18 cellular contexts compared by ENCODE assay signal in the genomic region with DNA sequence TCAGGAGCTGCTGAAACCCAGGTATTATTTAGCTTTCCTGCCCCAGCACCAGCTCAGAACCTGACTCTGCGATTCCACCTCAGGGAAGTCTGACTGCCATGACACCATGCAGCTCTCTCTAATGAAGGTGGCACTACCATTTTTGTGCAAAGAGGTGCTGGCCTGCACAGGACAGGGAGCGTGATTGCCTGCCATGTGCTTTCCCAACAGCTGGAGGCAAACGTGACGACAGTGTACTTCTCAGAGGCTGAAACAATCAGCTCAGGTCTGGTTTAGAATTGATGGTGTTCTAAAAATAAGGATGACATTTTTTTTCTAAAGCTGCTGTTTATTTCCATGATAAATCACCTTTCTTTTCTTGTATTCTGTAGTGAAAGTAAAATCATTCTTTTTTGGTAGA.
"Had no signal": no experiment of that assay in that cellular context is flagged by ENCODE, and none has a peak within 500 bp of the region (broad histone marks: within the 10 kb centered on the region; RNA-seq: fewer than 3 reads in every experiment).

No MANE protein-coding gene starts in this region.

- H3K9me3 ChIP-seq: esophagus squamous epithelium, suprapubic skin, tibial artery had no signal

- H3K27ac Mint-ChIP-seq: endodermal cell, neural progenitor cell had no signal

- H3K36me3 ChIP-seq: brain microvascular endothelial cell, neural progenitor cell had no signal

- ATAC-seq: left lobe of liver, natural killer cell had no signal

- H3K9me3 Mint-ChIP-seq: activated naive CD8-positive, alpha-beta T cell treated with anti-CD3 and anti-CD28 coated beads, Interleukin-2, amount 10 ng/mL, durations not matched to agents 7 days and 5 days; endodermal cell; natural killer cell; neural progenitor cell had no signal

- H3K4me3 ChIP-seq: esophagus squamous epithelium, hepatocyte, lung, neural progenitor cell, suprapubic skin, tibial artery had no signal

- H3K36me3 Mint-ChIP-seq: activated naive CD8-positive, alpha-beta T cell treated with anti-CD3 and anti-CD28 coated beads, Interleukin-2, amount 10 ng/mL, durations not matched to agents 7 days and 5 days; natural killer cell; neural progenitor cell had no signal

- H3K27me3 ChIP-seq: brain microvascular endothelial cell, esophagus squamous epithelium, hepatocyte, neural progenitor cell, suprapubic skin, tibial artery had no signal

- H3K4me3 Mint-ChIP-seq: endodermal cell, natural killer cell, neural progenitor cell had no signal

- DNase-seq: activated CD4-positive, alpha-beta T cell treated with anti-CD3 and anti-CD28 coated beads for 1 hour; activated CD8-positive, alpha-beta memory T cell treated with anti-CD3 and anti-CD28 coated beads for 24 hours; activated effector memory CD4-positive, alpha-beta T cell treated with Interleukin-2 at 50 U/mL for 16 hours; activated naive CD4-positive, alpha-beta T cell treated with Interleukin-2 at 50 U/mL for 16 hours; activated naive CD8-positive, alpha-beta T cell treated with anti-CD3 and anti-CD28 coated beads, Interleukin-2, amount 10 ng/mL, durations not matched to agents 7 days and 5 days; brain microvascular endothelial cell; caudate nucleus; esophagus squamous epithelium; foreskin melanocyte; natural killer cell; stimulated activated naive CD4-positive, alpha-beta T cell; tibial artery had no signal

- H3K27ac ChIP-seq: brain microvascular endothelial cell, esophagus squamous epithelium, hepatocyte, neural progenitor cell, suprapubic skin, tibial artery had no signal

- H3K4me1 ChIP-seq: esophagus squamous epithelium, neural progenitor cell had no signal

- H3K27me3 Mint-ChIP-seq: activated naive CD8-positive, alpha-beta T cell treated with anti-CD3 and anti-CD28 coated beads, Interleukin-2, amount 10 ng/mL, durations not matched to agents 7 days and 5 days had no signal
